Comparison of ENCODE assay signal across 1 cellular context in genomic region chr5:81425569-81425968, GRCh38.
TF ChIP-seq lines count a peak whose summit lies in the region.

No MANE protein-coding gene starts in this region.

TF ChIP-seq in HepG2, 621 proteins besides CTCF, POLR2A, EP300 and RAD21 (continued from another document):
- no peak for TF ChIP-seq ZNF407 (CRISPR knock-in tag; IDR thresholded peaks at IDR 0.05; ENCODE audit: not compliant biosample characterization)
- no peak for TF ChIP-seq PHF5A (CRISPR knock-in tag; IDR thresholded peaks at IDR 0.05; ENCODE audit: low read depth, unreplicated experiment)
- no peak for TF ChIP-seq ZMYM3 (CRISPR knock-in tag; IDR thresholded peaks at IDR 0.05)
- no peak for TF ChIP-seq MYPOP (CRISPR knock-in tag; IDR thresholded peaks at IDR 0.05)
- no peak for TF ChIP-seq ZNF496 (CRISPR knock-in tag; IDR thresholded peaks at IDR 0.05; ENCODE audit: insufficient replicate concordance)
- no peak for TF ChIP-seq REXO4 (CRISPR knock-in tag; IDR thresholded peaks at IDR 0.05; ENCODE audit: borderline replicate concordance)
- no peak for TF ChIP-seq EEA1 (CRISPR knock-in tag; IDR thresholded peaks at IDR 0.05; ENCODE audit: borderline replicate concordance)
- TF ChIP-seq ELF1 (CRISPR knock-in tag; IDR thresholded peaks at IDR 0.05): no peak
- TF ChIP-seq NR2F6 (IDR thresholded peaks at IDR 0.05): no peak
- TF ChIP-seq NR2F6 (CRISPR knock-in tag; IDR thresholded peaks at IDR 0.05): no peak
- peak; percentile 73; the same call in 1 of the 2 replicates for TF ChIP-seq ZNF362 (CRISPR knock-in tag; IDR thresholded peaks at IDR 0.05; ENCODE audit: borderline replicate concordance)
- TF ChIP-seq SNAPC2 (CRISPR knock-in tag; IDR thresholded peaks at IDR 0.05): no peak
